Comparison of ENCODE assay signal across 12 cellular contexts in the genomic region with DNA sequence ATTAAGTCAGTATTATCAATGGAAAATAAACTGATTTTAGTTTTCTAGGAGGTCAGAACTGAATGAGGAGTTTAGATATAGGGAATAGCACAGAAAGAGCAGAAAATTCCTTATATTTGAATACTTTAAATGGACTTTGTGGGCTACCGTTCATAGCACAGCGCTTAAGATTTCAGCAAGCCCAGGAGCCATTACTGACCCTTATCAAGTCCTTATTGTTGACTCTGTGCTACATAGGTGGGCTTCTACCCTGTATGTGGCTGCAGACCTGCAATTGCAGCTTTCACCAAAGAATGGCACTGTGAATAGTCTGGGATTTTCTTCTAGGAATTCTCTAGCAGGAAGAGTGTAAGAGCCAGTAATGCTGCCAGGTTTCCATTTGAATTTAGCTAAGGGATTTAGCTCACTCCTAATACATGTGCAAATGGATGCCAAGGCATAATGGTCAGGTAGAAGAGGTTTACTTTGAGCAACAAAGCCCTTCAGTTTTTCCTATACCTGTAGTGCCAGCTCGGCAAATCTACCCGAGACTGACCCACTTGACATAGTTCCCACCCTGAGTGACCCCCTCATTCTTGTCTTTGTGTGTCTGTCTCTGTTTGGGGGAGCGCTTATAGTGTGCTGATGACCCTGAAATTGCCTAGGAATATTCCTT. TPM values are rescaled to one million over a fixed set of nuclear protein-coding genes. Genes with fewer than 3 reads are reported as not detected.
DNase-seq lines count a peak whose midpoint lies in the region; ATAC-seq and TF ChIP-seq lines count a peak whose summit lies in the region.
"Had no signal": no experiment of that assay in that cellular context is flagged by ENCODE, and none has a peak within 500 bp of the region (broad histone marks: within the 10 kb centered on the region; RNA-seq: fewer than 3 reads in every experiment).

No MANE protein-coding gene starts in this region.

- peak overlapping the region; percentile 44 for H3K4me3 ChIP-seq in HUES6 (ENCODE audit: low read depth, low read length)
- peak overlapping the region; percentile 76 to 77 for H3K4me3 ChIP-seq in duodenal mucosa (ENCODE audit: low read depth in 1 of 2, low read length in 2 of 2)
- H3K4me3 ChIP-seq: HAP-1 had no signal

- peaks cover 42% of the 10 kb centered on the region for H3K4me1 ChIP-seq in HUES6 (ENCODE audit: control insufficient read depth, insufficient read depth, low read length)
- H3K4me1 ChIP-seq in duodenal mucosa (ENCODE audit: control insufficient read depth in 1 of 2, insufficient read depth in 2 of 2, low read length in 2 of 2) = peaks cover 13 to 15% of the 10 kb centered on the region in 2 donors

- TF ChIP-seq CTCF in progenitor cell of endocrine pancreas (IDR thresholded peaks at IDR 0.05; ENCODE audit: unreplicated experiment) (no peak), RWPE1 (conservative IDR thresholded peaks at IDR 0.05; ENCODE audit: low read depth) (no peak)

- CTCF ChIA-PET in RWPE1 (lab: Yijun Ruan, JAX) = interaction anchor here (0.6 to 4.8 kb wide), 14 partner anchors 9 to 116 kb away, joined by 3 to 24 read pairs (median 4); a partner anchor contains a TSS

- H3K36me3 ChIP-seq in HUES6 (ENCODE audit: control insufficient read depth, insufficient read depth, low read length) = peaks cover 14% of the 10 kb centered on the region; the same call in 1 of the 2 replicates
- peaks cover 0 to 4% of the 10 kb centered on the region in 2 donors for H3K36me3 ChIP-seq in duodenal mucosa (ENCODE audit: control insufficient read depth in 1 of 2, insufficient read depth in 2 of 2, low read length in 2 of 2)
- H3K36me3 ChIP-seq: HAP-1 had no signal

- peak overlapping the region; percentile 85 for H3K4me3 Mint-ChIP-seq in progenitor cell of endocrine pancreas (ENCODE audit: low read depth)
- H3K4me3 Mint-ChIP-seq in stimulated activated memory B cell treated with anti-CD40 and anti-IgM and Interleukin-4, amounts not matched to agents 10 μg/mL and 1 μg/mL and 100 μg/mL, for 72 hours = no peak overlapping the region
- H3K4me3 Mint-ChIP-seq: activated CD8-positive, alpha-beta memory T cell treated with anti-CD3 and anti-CD28 coated beads, Interleukin-2, amount 10 ng/mL, durations not matched to agents 7 days and 5 days; memory B cell; T-helper 2 cell treated with Interferon-gamma antibody and Interleukin-4, amounts not matched to agents 5 μg/mL and 100 μg/mL, for 36 hours had no signal

- no peak for ATAC-seq in stimulated activated memory B cell treated with anti-CD40 and anti-IgM and Interleukin-4, amounts not matched to agents 10 μg/mL and 1 μg/mL and 100 μg/mL, for 72 hours

- DNase-seq in progenitor cell of endocrine pancreas (ENCODE audit: low spot score, unreplicated experiment) = no peak
- DNase-seq in RWPE1 (ENCODE audit: low spot score) = no peak
- no peak for DNase-seq in NCI-H2227 treated with DMSO at 0.1 percent for 48 hours (lab: John Stamatoyannopoulos, UW)
- no peak for DNase-seq in NCI-H2107 treated with DMSO at 0.1 percent for 48 hours (lab: John Stamatoyannopoulos, UW; ENCODE audit: unreplicated experiment)

- H3K27me3 ChIP-seq in HUES6 (ENCODE audit: control insufficient read depth, insufficient read depth, low read length) (no peaks in the 10 kb centered on the region), duodenal mucosa (ENCODE audit: control insufficient read depth in 1 of 2, insufficient read depth in 2 of 2, low read length in 2 of 2) (no peaks in the 10 kb centered on the region), layer of hippocampus (ENCODE audit: control insufficient read depth, insufficient read depth, low read length) (no peaks in the 10 kb centered on the region)

- H3K36me3 Mint-ChIP-seq in progenitor cell of endocrine pancreas (ENCODE audit: insufficient read depth) = peaks cover 14% of the 10 kb centered on the region
- H3K36me3 Mint-ChIP-seq in stimulated activated memory B cell treated with anti-CD40 and anti-IgM and Interleukin-4, amounts not matched to agents 10 μg/mL and 1 μg/mL and 100 μg/mL, for 72 hours = no peaks in the 10 kb centered on the region
- H3K36me3 Mint-ChIP-seq: memory B cell had no signal

- H3K27ac Mint-ChIP-seq in progenitor cell of endocrine pancreas = peak overlapping the region; percentile 99
- no peak overlapping the region for H3K27ac Mint-ChIP-seq in stimulated activated memory B cell treated with anti-CD40 and anti-IgM and Interleukin-4, amounts not matched to agents 10 μg/mL and 1 μg/mL and 100 μg/mL, for 72 hours
- H3K27ac Mint-ChIP-seq: activated CD8-positive, alpha-beta memory T cell treated with anti-CD3 and anti-CD28 coated beads, Interleukin-2, amount 10 ng/mL, durations not matched to agents 7 days and 5 days; memory B cell; T-helper 2 cell treated with Interferon-gamma antibody and Interleukin-4, amounts not matched to agents 5 μg/mL and 100 μg/mL, for 36 hours had no signal

- H3K9me3 ChIP-seq in HUES6 (ENCODE audit: control insufficient read depth, insufficient read depth, low read depth, low read length) (no peaks in the 10 kb centered on the region), duodenal mucosa (ENCODE audit: control insufficient read depth in 1 of 2, low read length in 2 of 2) (no peaks in the 10 kb centered on the region)
- H3K9me3 ChIP-seq: HAP-1 had no signal

- POLR2A ChIA-PET in RWPE1 (lab: Yijun Ruan, JAX; ENCODE audit: low non-redundant PET) = no interaction called here

- H3K9me3 Mint-ChIP-seq in progenitor cell of endocrine pancreas (ENCODE audit: low read depth) = no peaks in the 10 kb centered on the region
- H3K9me3 Mint-ChIP-seq in stimulated activated memory B cell treated with anti-CD40 and anti-IgM and Interleukin-4, amounts not matched to agents 10 μg/mL and 1 μg/mL and 100 μg/mL, for 72 hours = no peaks in the 10 kb centered on the region
- H3K9me3 Mint-ChIP-seq: memory B cell; T-helper 2 cell treated with Interferon-gamma antibody and Interleukin-4, amounts not matched to agents 5 μg/mL and 100 μg/mL, for 36 hours had no signal

- peak overlapping the region; percentile 35 for H3K27ac ChIP-seq in HUES6 (ENCODE audit: low read depth, low read length)
- H3K27ac ChIP-seq in duodenal mucosa (ENCODE audit: low read depth, low read length) = peak overlapping the region; percentile 36
- H3K27ac ChIP-seq in layer of hippocampus (ENCODE audit: low read depth, low read length) = peak overlapping the region; percentile 85
- H3K27ac ChIP-seq in RWPE1 = no peak overlapping the region

- H3K27me3 Mint-ChIP-seq in progenitor cell of endocrine pancreas = peaks cover 7% of the 10 kb centered on the region
- H3K27me3 Mint-ChIP-seq in stimulated activated memory B cell treated with anti-CD40 and anti-IgM and Interleukin-4, amounts not matched to agents 10 μg/mL and 1 μg/mL and 100 μg/mL, for 72 hours = peaks cover 29% of the 10 kb centered on the region

- peak overlapping the region; percentile 20 for H3K9ac ChIP-seq in HUES6 (ENCODE audit: low read length)
- H3K9ac ChIP-seq in duodenal mucosa (ENCODE audit: low read depth in 1 of 2, low read length in 2 of 2) = peak overlapping the region; percentile 73

- H3K4me1 Mint-ChIP-seq in progenitor cell of endocrine pancreas (ENCODE audit: low read depth) = peaks cover 31% of the 10 kb centered on the region
- peaks cover 5% of the 10 kb centered on the region for H3K4me1 Mint-ChIP-seq in stimulated activated memory B cell treated with anti-CD40 and anti-IgM and Interleukin-4, amounts not matched to agents 10 μg/mL and 1 μg/mL and 100 μg/mL, for 72 hours

RNA-seq across cellular contexts. Expression of a gene that starts 42.5 kb away (rescaled TPM):
- total RNA-seq in progenitor cell of endocrine pancreas = 36.7 and 38.7 TPM in 2 replicates

RNA-seq across cellular contexts. Expression of a gene that starts 45.5 kb away (rescaled TPM):
- total RNA-seq in progenitor cell of endocrine pancreas = 23.5 and 25.0 TPM in 2 replicates
